Comparison of ENCODE assay signal across 1 cellular context in the genomic region with DNA sequence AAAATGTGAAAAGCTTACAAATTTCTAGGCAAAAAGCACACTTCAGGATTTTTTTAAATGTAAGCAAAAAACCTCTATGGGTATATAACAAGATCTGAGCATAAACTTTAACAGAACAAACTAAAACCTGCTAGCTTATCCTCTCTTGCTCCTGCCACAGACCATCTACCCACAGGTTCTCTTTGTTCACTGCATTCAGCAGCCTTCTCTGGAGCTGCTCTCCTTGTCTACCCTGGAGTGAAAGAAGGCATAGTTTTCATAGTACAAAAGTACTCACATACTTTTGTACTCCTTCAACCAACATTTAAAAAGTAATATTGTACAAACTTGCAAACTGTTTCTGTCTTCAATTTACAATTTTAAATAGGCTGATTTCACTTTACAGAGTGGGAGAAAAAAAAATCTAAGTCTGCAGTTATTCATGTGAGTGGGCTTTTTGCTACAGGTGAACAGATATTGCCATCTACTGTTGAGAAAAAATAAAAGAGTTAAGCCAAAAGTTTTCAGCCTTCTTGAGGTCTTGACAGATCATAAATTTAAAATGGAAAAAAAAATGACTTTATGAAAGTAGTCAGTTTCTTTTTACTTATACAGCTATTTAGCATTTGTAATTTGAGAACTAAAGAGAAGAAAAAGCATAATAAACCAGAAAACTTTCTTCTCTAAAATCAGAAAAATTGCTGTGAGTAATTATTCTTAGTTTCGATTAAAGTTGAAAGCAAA.
A peak's percentile ranks its signal among the peaks of the same experiment; 100 is the strongest.
TF ChIP-seq lines count a peak whose summit lies in the region.

No MANE protein-coding gene starts in this region.

TF ChIP-seq in GM12878, 131 proteins besides CTCF, POLR2A, EP300 and RAD21:
- TF ChIP-seq ZNF384 (IDR thresholded peaks at IDR 0.05; ENCODE audit: borderline replicate concordance, low read depth, low read length), result no peak
- peak; percentile 30; the same call in 1 of the 2 replicates for TF ChIP-seq SMC3 (IDR thresholded peaks at IDR 0.05; ENCODE audit: borderline replicate concordance, low read length)
